In the genomic region with DNA sequence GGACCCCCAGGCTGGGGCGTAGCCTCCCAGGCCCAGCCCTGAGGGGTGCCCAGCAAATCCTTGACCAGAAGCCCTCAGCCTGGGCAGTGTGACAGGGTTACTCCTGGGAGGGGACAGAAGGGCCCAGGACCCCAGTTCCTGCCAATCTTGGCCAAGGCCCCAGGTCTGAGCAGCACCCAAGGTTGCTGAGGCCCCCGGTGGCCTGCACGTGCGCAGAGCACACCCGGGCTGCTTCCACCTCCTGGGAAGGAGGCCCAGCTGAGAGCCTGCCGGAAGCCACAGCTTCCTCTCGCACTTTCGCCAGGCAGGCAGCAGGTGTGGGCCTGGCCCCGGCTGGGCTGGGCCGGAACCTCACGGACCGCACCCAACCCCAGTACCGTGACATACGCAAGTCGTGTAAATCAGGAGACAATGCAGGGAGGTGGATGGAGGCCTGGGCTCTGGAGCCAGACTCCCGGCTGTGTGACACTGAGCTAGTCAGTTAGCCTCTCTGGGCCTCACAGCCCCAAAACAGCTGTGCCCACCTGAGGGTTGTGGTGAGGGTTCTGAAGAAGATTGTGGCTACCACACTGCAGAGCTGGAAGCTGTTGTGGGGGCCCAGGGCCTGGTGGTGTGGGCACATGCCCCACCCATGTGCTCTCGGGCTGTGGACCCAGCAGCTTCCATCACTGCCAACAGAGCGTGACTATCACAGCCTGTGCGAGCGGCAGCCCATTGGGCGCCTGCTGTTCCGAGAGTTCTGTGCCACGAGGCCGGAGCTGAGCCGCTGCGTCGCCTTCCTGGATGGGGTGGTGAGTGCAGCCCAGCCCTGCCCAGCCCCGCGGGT, we compare ENCODE assay signal across 7 cellular contexts. TPM values are rescaled to one million over a fixed set of nuclear protein-coding genes. Genes with fewer than 3 reads are reported as not detected.
A peak's percentile ranks its signal among the peaks of the same experiment; 100 is the strongest.
DNase-seq lines count a peak whose midpoint lies in the region; ATAC-seq and TF ChIP-seq lines count a peak whose summit lies in the region.

No MANE protein-coding gene starts in this region.

- H3K4me1 ChIP-seq in gastroesophageal sphincter, result peaks cover 0 to 61% (median 14%) of the 10 kb centered on the region in 3 donors

- CTCF ChIA-PET in activated CD4-positive, alpha-beta T cell treated with anti-CD3 and anti-CD28 coated beads, Interleukin-2, amount 10 ng/mL, durations not matched to agents 7 days and 5 days (lab: Charles Lee), result interaction anchor here (0.9 to 53.2 kb wide), 9 partner anchors 8 to 123 kb away, joined by 3 to 1643 read pairs (median 5); a partner anchor contains a TSS

- H3K36me3 Mint-ChIP-seq in activated CD4-positive, alpha-beta T cell treated with anti-CD3 and anti-CD28 coated beads, Interleukin-2, amount 10 ng/mL, durations not matched to agents 7 days and 5 days (ENCODE audit: low read depth), result peaks cover 84% of the 10 kb centered on the region

- H3K27me3 ChIP-seq in gastroesophageal sphincter, result no peaks in the 10 kb centered on the region

- H3K4me1 Mint-ChIP-seq in activated CD4-positive, alpha-beta T cell treated with anti-CD3 and anti-CD28 coated beads, Interleukin-2, amount 10 ng/mL, durations not matched to agents 7 days and 5 days, result peaks cover 67% of the 10 kb centered on the region

- no peak for TF ChIP-seq POLR2A in gastroesophageal sphincter (IDR thresholded peaks at IDR 0.05)

- peak overlapping the region; percentile 92 for H3K27ac Mint-ChIP-seq in activated CD4-positive, alpha-beta T cell treated with anti-CD3 and anti-CD28 coated beads, Interleukin-2, amount 10 ng/mL, durations not matched to agents 7 days and 5 days

- H3K9me3 Mint-ChIP-seq in activated CD4-positive, alpha-beta T cell treated with anti-CD3 and anti-CD28 coated beads, Interleukin-2, amount 10 ng/mL, durations not matched to agents 7 days and 5 days, result no peaks in the 10 kb centered on the region

- ATAC-seq in GM19395 (IDR thresholded peaks at IDR 0.05; ENCODE audit: unreplicated experiment) (peak; percentile 50), HG03342 (IDR thresholded peaks at IDR 0.05; ENCODE audit: unreplicated experiment) (peak; percentile 44), gastroesophageal sphincter (no peak)

- no peak overlapping the region for H3K4me3 ChIP-seq in gastroesophageal sphincter

- no peaks in the 10 kb centered on the region for H3K9me3 ChIP-seq in gastroesophageal sphincter

- WGBS in gastroesophageal sphincter (ENCODE audit: low coverage in 1 of 2), 2 donors, result 80% methylated on average over 1 of the region's 29 CpGs; no CpG with 5 or more reads in 1 of the 2 donors

- TF ChIP-seq EP300 in gastroesophageal sphincter (IDR thresholded peaks at IDR 0.05), result no peak

- peaks cover 0 to 67% of the 10 kb centered on the region in 2 donors for H3K36me3 ChIP-seq in gastroesophageal sphincter

- TF ChIP-seq CTCF in gastroesophageal sphincter (IDR thresholded peaks at IDR 0.05), result no peak

- POLR2A ChIA-PET in activated CD4-positive, alpha-beta T cell treated with anti-CD3 and anti-CD28 coated beads, Interleukin-2, amount 10 ng/mL, durations not matched to agents 7 days and 5 days (lab: Charles Lee), result interaction anchor here (0.6 to 1.5 kb wide), 3 partner anchors 9 to 18 kb away, joined by 4 to 5 read pairs (median 4); no protein-coding TSS in a partner anchor

- peak overlapping the region; percentile 96 for H3K4me3 Mint-ChIP-seq in activated CD4-positive, alpha-beta T cell treated with anti-CD3 and anti-CD28 coated beads, Interleukin-2, amount 10 ng/mL, durations not matched to agents 7 days and 5 days

- DNase-seq in activated CD4-positive, alpha-beta T cell treated with anti-CD3 and anti-CD28 coated beads, Interleukin-2, amount 10 ng/mL, durations not matched to agents 7 days and 5 days, result peak; percentile 79
- peak; percentile 51 to 77 (median 68) for DNase-seq in stimulated activated naive CD4-positive, alpha-beta T cell (lab: John Stamatoyannopoulos, UW)
- no peak for DNase-seq in cortex of kidney (lab: John Stamatoyannopoulos, UW)
- DNase-seq in NCI-H446 treated with DMSO at 0.1 percent for 48 hours (lab: John Stamatoyannopoulos, UW), result no peak

- H3K27ac ChIP-seq in gastroesophageal sphincter, result peak overlapping the region in 3 of 4 donors; percentile 6 to 35 (median 17)

- no peaks in the 10 kb centered on the region for H3K27me3 Mint-ChIP-seq in activated CD4-positive, alpha-beta T cell treated with anti-CD3 and anti-CD28 coated beads, Interleukin-2, amount 10 ng/mL, durations not matched to agents 7 days and 5 days

RNA-seq across cellular contexts. Expression of a gene that starts 5.1 kb away (rescaled TPM):
- 100 to 1,000 TPM; 242 to 296 TPM for total RNA-seq in activated CD4-positive, alpha-beta T cell treated with anti-CD3 and anti-CD28 coated beads, Interleukin-2, amount 10 ng/mL, durations not matched to agents 7 days and 5 days
- total RNA-seq in gastroesophageal sphincter, result 10 to 100 TPM; 20.7 to 42.3 (median 31.5) TPM

RNA-seq across cellular contexts. Expression of a gene that starts 15.1 kb away (rescaled TPM):
- total RNA-seq in activated CD4-positive, alpha-beta T cell treated with anti-CD3 and anti-CD28 coated beads, Interleukin-2, amount 10 ng/mL, durations not matched to agents 7 days and 5 days, result 1 to 10 TPM; 5.3 to 9.7 TPM
- total RNA-seq in gastroesophageal sphincter, result 1 to 10 TPM in 3 of 4 donors, not detected in 1; 1.6 to 2.7 (median 2.2) TPM

RNA-seq across cellular contexts. Expression of a gene that starts 22.2 kb away (rescaled TPM):
- under 1 TPM; 0.22 to 0.60 TPM for total RNA-seq in activated CD4-positive, alpha-beta T cell treated with anti-CD3 and anti-CD28 coated beads, Interleukin-2, amount 10 ng/mL, durations not matched to agents 7 days and 5 days
- total RNA-seq in gastroesophageal sphincter, result under 1 TPM in 2 of 4 donors, not detected in 2; 0.27 to 0.89 TPM

RNA-seq across cellular contexts. Expression of a gene that starts 31.1 kb away (rescaled TPM):
- total RNA-seq in activated CD4-positive, alpha-beta T cell treated with anti-CD3 and anti-CD28 coated beads, Interleukin-2, amount 10 ng/mL, durations not matched to agents 7 days and 5 days, result not detected
- total RNA-seq in gastroesophageal sphincter, result not detected

RNA-seq across cellular contexts. Expression of a gene that starts 41.9 kb away (rescaled TPM):
- total RNA-seq in activated CD4-positive, alpha-beta T cell treated with anti-CD3 and anti-CD28 coated beads, Interleukin-2, amount 10 ng/mL, durations not matched to agents 7 days and 5 days, result 1 to 10 TPM; 4.2 to 4.8 TPM
- total RNA-seq in gastroesophageal sphincter, result 100 to 1,000 TPM in 3 of 4 donors, 10 to 100 TPM in 1; 87.1 to 154 (median 124) TPM

Comparison
In these comparisons a context has a peak if more than half of its experiments do, and no peak if none do; other contexts are left out.
1. DNase-seq: peak in activated CD4-positive, alpha-beta T cell treated with anti-CD3 and anti-CD28 coated beads, Interleukin-2, amount 10 ng/mL, durations not matched to agents 7 days and 5 days (single experiment) and stimulated activated naive CD4-positive, alpha-beta T cell (6 of 6); none in cortex of kidney (single experiment) and NCI-H446 treated with DMSO at 0.1 percent for 48 hours (single experiment).
2. RNA of a gene that starts 5.1 kb away (total RNA-seq): 242 to 296 TPM in activated CD4-positive, alpha-beta T cell treated with anti-CD3 and anti-CD28 coated beads, Interleukin-2, amount 10 ng/mL, durations not matched to agents 7 days and 5 days; 20.7 to 42.3 TPM in gastroesophageal sphincter; every median in the first group is over 4 times any median in the second.